In the genomic region with DNA sequence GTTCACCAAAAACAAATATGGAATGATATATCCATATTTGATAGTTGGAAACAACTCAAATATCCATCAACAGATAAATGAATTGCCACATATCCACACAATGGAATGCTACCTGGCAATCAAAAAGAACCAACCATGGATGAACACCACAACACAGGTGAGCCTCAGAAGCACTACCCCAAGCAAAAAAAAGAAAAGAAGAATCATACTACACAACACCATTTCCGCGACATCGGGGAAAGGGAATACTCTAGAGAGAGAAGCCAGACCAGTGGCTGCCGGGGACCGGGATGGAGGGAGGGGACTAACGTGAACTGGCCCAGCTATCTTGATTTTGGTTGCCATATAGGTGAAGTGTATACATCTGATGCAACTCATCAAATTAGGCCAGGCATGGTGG, we compare ENCODE assay signal across 27 cellular contexts.
"Had no signal": no experiment of that assay in that cellular context is flagged by ENCODE, and none has a peak within 500 bp of the region (broad histone marks: within the 10 kb centered on the region; RNA-seq: fewer than 3 reads in every experiment).

No MANE protein-coding gene starts in this region.

- DNase-seq: activated CD4-positive, alpha-beta memory T cell treated with anti-CD3 and anti-CD28 coated beads for 36 hours; activated CD4-positive, alpha-beta T cell treated with anti-CD3 and anti-CD28 coated beads for 4 hours; activated CD4-positive, alpha-beta T cell treated with anti-CD3 and anti-CD28 coated beads, Interleukin-2, amount 50 U/mL, for 1 hour; activated CD8-positive, alpha-beta memory T cell treated with anti-CD3 and anti-CD28 coated beads, Interleukin-2, amount 50 U/mL, for 4 hours; activated gamma-delta T cell treated with Interleukin-2 at 50 U/mL for 16 hours; activated naive CD4-positive, alpha-beta T cell treated with anti-CD3 and anti-CD28 coated beads for 36 hours; activated T-cell treated with anti-CD3 and anti-CD28 coated beads for 4 hours; activated T-cell treated with anti-CD3 and anti-CD28 coated beads, Interleukin-2, amount 50 U/mL, for 4 hours; anterior cingulate cortex; brain microvascular endothelial cell; central memory CD4-positive, alpha-beta T cell; NCI-H1092 treated with DMSO at 0.1 percent for 48 hours; NCI-H1417; NCI-H1694; NCI-H1930; NCI-H2081 treated with DMSO at 0.1 percent for 48 hours; NCI-H226; NCI-H446 treated with DMSO at 0.1 percent for 48 hours; NCI-H524; SHP77; SJCRH30; T1000 had no signal

- H3K36me3 Mint-ChIP-seq: activated CD4-positive, alpha-beta memory T cell treated with anti-CD3 and anti-CD28 coated beads for 36 hours; activated naive CD4-positive, alpha-beta T cell treated with anti-CD3 and anti-CD28 coated beads, Interleukin-2, amount 50 U/mL, for 72 hours had no signal

- H3K9me3 Mint-ChIP-seq: activated CD4-positive, alpha-beta memory T cell treated with anti-CD3 and anti-CD28 coated beads for 36 hours; activated naive CD4-positive, alpha-beta T cell treated with anti-CD3 and anti-CD28 coated beads for 36 hours; activated naive CD4-positive, alpha-beta T cell treated with anti-CD3 and anti-CD28 coated beads, Interleukin-2, amount 50 U/mL, for 72 hours; activated T-cell treated with anti-CD3 and anti-CD28 coated beads, Interleukin-2, amount 50 U/mL, for 4 hours; activated T-helper 1 cell treated with anti-CD3 and anti-CD28 coated beads, Interleukin-12 subunit alpha, Interleukin-12 subunit beta, Interleukin-2, Interleukin-4 antibody, amounts not matched to agents 30 ng/mL and 10 ng/mL and 1 ng/mL, durations not matched to agents 14 hours and 24 hours and 36 hours had no signal

- H3K27ac ChIP-seq: brain microvascular endothelial cell, SJCRH30, SK-N-MC had no signal

- H3K9me3 ChIP-seq: SJCRH30 had no signal

- H3K36me3 ChIP-seq: brain microvascular endothelial cell, SJCRH30 had no signal

- H3K4me3 Mint-ChIP-seq: activated CD4-positive, alpha-beta memory T cell treated with anti-CD3 and anti-CD28 coated beads for 36 hours; activated naive CD4-positive, alpha-beta T cell treated with anti-CD3 and anti-CD28 coated beads for 36 hours; activated T-cell treated with anti-CD3 and anti-CD28 coated beads, Interleukin-2, amount 50 U/mL, for 4 hours; activated T-helper 1 cell treated with anti-CD3 and anti-CD28 coated beads, Interleukin-12 subunit alpha, Interleukin-12 subunit beta, Interleukin-2, Interleukin-4 antibody, amounts not matched to agents 30 ng/mL and 10 ng/mL and 1 ng/mL, durations not matched to agents 14 hours and 24 hours and 36 hours had no signal

- H3K27me3 Mint-ChIP-seq: activated CD4-positive, alpha-beta memory T cell treated with anti-CD3 and anti-CD28 coated beads for 36 hours had no signal

- H3K4me3 ChIP-seq: SJCRH30, SK-N-MC had no signal

- ATAC-seq: activated CD4-positive, CD25-positive, alpha-beta regulatory T cell treated with anti-CD3 and anti-CD28 coated beads, Interleukin-2, amount 50 U/mL, for 24 hours; activated naive CD4-positive, alpha-beta T cell treated with anti-CD3 and anti-CD28 coated beads, Interleukin-2, amount 50 U/mL, for 72 hours; activated T-cell treated with anti-CD3 and anti-CD28 coated beads, Interleukin-2, amount 50 U/mL, for 4 hours; Panc1 had no signal

- H3K27ac Mint-ChIP-seq: activated CD4-positive, alpha-beta memory T cell treated with anti-CD3 and anti-CD28 coated beads for 36 hours; activated naive CD4-positive, alpha-beta T cell treated with anti-CD3 and anti-CD28 coated beads for 36 hours; activated T-helper 1 cell treated with anti-CD3 and anti-CD28 coated beads, Interleukin-12 subunit alpha, Interleukin-12 subunit beta, Interleukin-2, Interleukin-4 antibody, amounts not matched to agents 30 ng/mL and 10 ng/mL and 1 ng/mL, durations not matched to agents 14 hours and 24 hours and 36 hours had no signal

- H3K27me3 ChIP-seq: brain microvascular endothelial cell, SJCRH30 had no signal
